ENCODE assay signal across 10 cellular contexts in the genomic region with DNA sequence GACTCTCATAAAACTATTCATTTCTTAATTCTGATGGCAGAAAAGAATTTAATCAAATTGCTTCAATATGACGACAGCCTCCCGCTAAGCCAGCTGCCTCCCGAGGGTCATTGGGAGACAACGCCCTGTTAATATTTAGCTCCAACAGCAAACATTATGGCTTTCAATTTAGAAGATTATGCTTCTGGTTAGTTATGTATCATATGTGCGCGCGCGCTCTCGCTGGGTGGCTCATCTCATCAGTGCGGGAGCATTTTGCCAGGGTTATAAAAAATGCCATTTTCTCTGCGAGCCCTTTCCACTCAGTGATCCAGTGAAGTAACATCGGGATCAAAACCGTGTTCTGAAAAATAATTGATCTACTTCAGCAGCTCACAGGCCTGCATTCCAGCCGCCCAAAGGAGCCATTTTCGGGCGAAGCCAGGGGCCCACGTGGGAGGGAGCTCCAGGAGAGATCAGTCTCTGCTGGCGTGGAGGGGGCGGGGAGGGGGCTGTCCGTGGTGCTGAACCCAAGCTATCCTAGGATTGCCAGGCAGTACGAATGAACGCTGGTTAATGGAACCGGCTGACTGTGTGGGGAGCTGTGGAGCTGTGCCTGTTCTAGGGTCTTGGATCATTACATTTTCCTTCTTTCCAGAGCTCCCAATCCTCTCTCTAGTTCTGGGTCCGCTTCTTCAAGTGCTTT.
DNase-seq lines count a peak whose midpoint lies in the region; ATAC-seq lines count a peak whose summit lies in the region.
"Had no signal": no experiment of that assay in that cellular context is flagged by ENCODE, and none has a peak within 500 bp of the region (broad histone marks: within the 10 kb centered on the region; RNA-seq: fewer than 3 reads in every experiment).

No MANE protein-coding gene starts in this region.

- DNase-seq in DMS 273 (lab: John Stamatoyannopoulos, UW; ENCODE audit: unreplicated experiment) (peak; percentile 48), DMS 273 treated with DMSO at 0.1 percent for 48 hours (lab: John Stamatoyannopoulos, UW) (no peak), NCI-H146 treated with DMSO at 0.1 percent for 48 hours (lab: John Stamatoyannopoulos, UW; ENCODE audit: unreplicated experiment) (peak; percentile 32), caudate nucleus (lab: John Stamatoyannopoulos, UW) (peak in 44 of 61 donors; percentile 8 to 70 (median 34)), occipital lobe (lab: John Stamatoyannopoulos, UW) (peak; percentile 31), hepatic stellate cell (ENCODE audit: low spot score) (no peak), dedifferentiated amniotic fluid mesenchymal stem cell (ENCODE audit: extremely low spot score) (no peak)
- DNase-seq: naive B cell had no signal

- no peak overlapping the region for H3K27ac ChIP-seq in caudate nucleus (ENCODE audit: low read depth, low read length)
- H3K27ac ChIP-seq: 22Rv1 had no signal

- no peak for ATAC-seq in GM21367 (IDR thresholded peaks at IDR 0.05; ENCODE audit: unreplicated experiment)

Comparison
In these comparisons a context has a peak if more than half of its experiments do, and no peak if none do; other contexts are left out.
1. DNase-seq: peak in DMS 273 (single experiment), NCI-H146 treated with DMSO at 0.1 percent for 48 hours (single experiment), caudate nucleus (44 of 61) and occipital lobe (single experiment); none in DMS 273 treated with DMSO at 0.1 percent for 48 hours (single experiment), hepatic stellate cell (single experiment) and dedifferentiated amniotic fluid mesenchymal stem cell (single experiment).